ENCODE assay signal across 2 cellular contexts in genomic region chrX:111641969-111642368, GRCh38.
A peak's percentile ranks its signal among the peaks of the same experiment; 100 is the strongest.
TF ChIP-seq lines count a peak whose summit lies in the region.

No MANE protein-coding gene starts in this region.

TF ChIP-seq in HepG2, 621 proteins besides CTCF, POLR2A, EP300 and RAD21:
- TF ChIP-seq HOXA7 (CRISPR knock-in tag; IDR thresholded peaks at IDR 0.05): no peak
- no peak for TF ChIP-seq ZNF781 (CRISPR knock-in tag; IDR thresholded peaks at IDR 0.05; ENCODE audit: borderline replicate concordance, not compliant biosample characterization)
- TF ChIP-seq REL (CRISPR knock-in tag; conservative IDR thresholded peaks at IDR 0.05): no peak
- TF ChIP-seq ZNF432 (CRISPR knock-in tag; IDR thresholded peaks at IDR 0.05; ENCODE audit: borderline replicate concordance): no peak
- TF ChIP-seq ZSCAN20 (CRISPR knock-in tag; IDR thresholded peaks at IDR 0.05; ENCODE audit: borderline replicate concordance): no peak
- TF ChIP-seq HIC2 (CRISPR knock-in tag; IDR thresholded peaks at IDR 0.05; ENCODE audit: low read depth): no peak
- TF ChIP-seq ZNF569 (CRISPR knock-in tag; IDR thresholded peaks at IDR 0.05; ENCODE audit: borderline replicate concordance): no peak
- TF ChIP-seq IKZF4 (CRISPR knock-in tag; IDR thresholded peaks at IDR 0.05; ENCODE audit: borderline replicate concordance, low read depth, not compliant biosample characterization): no peak
- peak; percentile 39 for TF ChIP-seq CREB1 (IDR thresholded peaks at IDR 0.05)
- TF ChIP-seq CREB1 (CRISPR knock-in tag; IDR thresholded peaks at IDR 0.05): no peak
- TF ChIP-seq ZNF20 (CRISPR knock-in tag; IDR thresholded peaks at IDR 0.05): no peak
- no peak for TF ChIP-seq POLR2AphosphoS5 (IDR thresholded peaks at IDR 0.05; ENCODE audit: low read depth, low read length)
- TF ChIP-seq ATF7 (IDR thresholded peaks at IDR 0.05): peak; percentile 77
- TF ChIP-seq ATF7 (CRISPR knock-in tag; IDR thresholded peaks at IDR 0.05): no peak
- no peak for TF ChIP-seq ZNF143 (CRISPR knock-in tag; IDR thresholded peaks at IDR 0.05)
- TF ChIP-seq ZNF282 (IDR thresholded peaks at IDR 0.05; ENCODE audit: partially characterized antibody): no peak
- TF ChIP-seq CBX5 (CRISPR knock-in tag; IDR thresholded peaks at IDR 0.05; ENCODE audit: borderline replicate concordance): no peak

TF ChIP-seq in K562, 482 proteins besides CTCF, POLR2A, EP300 and RAD21:
- TF ChIP-seq ATF3 (IDR thresholded peaks at IDR 0.05): peak; percentile 66
- TF ChIP-seq ATF3 (CRISPR knock-in tag; conservative IDR thresholded peaks at IDR 0.05): no peak
- peak; percentile 56; the same call in 1 of the 2 replicates for TF ChIP-seq ATF7 (IDR thresholded peaks at IDR 0.05)
- no peak for TF ChIP-seq ZNF232 (CRISPR knock-in tag; IDR thresholded peaks at IDR 0.05)
